ENCODE assay signal across 8 cellular contexts in the genomic region with DNA sequence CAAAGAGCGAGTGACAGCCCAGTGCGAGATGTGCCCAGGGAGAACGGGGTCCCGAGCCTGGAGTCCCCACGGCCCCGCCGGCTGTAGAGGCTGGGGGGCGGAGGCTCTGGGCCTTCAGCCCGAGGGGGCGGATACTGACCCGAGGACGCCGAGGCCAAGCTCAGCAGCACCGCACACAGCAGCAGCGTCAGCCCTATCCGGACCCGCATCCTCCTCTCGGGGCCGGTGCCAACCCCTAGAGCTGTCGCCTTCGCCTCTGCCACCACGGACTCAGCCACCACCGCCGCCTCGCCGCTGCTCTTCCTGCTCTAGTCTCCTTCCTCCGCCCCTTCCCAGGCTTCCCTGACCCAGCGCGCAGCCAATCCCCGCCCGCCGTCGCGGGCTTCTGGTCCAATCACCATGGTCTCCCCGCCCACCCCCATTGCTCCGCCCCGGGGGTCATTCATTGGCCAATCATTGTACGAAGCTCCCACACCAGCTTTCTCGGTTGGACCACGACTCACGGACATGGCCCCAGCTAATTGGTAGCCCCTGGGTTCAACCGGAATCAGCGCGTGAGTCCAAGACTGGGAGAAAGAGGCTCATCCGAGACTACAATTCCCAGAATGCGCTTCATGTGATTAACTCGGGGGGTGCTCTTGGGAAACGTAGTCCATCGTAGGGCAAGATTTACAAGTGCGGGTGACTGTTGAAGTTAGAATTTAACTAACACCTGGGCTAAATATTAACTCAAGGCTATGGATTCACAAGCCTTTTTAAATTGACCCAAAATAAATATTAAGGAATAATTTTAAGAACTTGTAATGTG.
DNase-seq lines count a peak whose midpoint lies in the region; ATAC-seq lines count a peak whose summit lies in the region.

A gene (minus strand): TSS at position 318 of the 808 bp plus-strand sequence. CDS start 109 bp downstream, at position 209.

- peak; percentile 91 for ATAC-seq in GM19351 (IDR thresholded peaks at IDR 0.05; ENCODE audit: unreplicated experiment)
- peak; percentile 92 for ATAC-seq in HG03521 (IDR thresholded peaks at IDR 0.05; ENCODE audit: unreplicated experiment)

- peak within 1 kb of the TSS; percentile 66 to 85 (median 79) for H3K27ac ChIP-seq in BLaER1 treated with 17β-estradiol and CSF1 and Interleukin-3, amounts not matched to agents 10 nM and 100 nM

- peaks cover 5 to 14% (median 10%) of the 10 kb centered on the region in 11 experiments; a peak in 13 of 22 replicates for H3K36me3 ChIP-seq in BLaER1 treated with 17β-estradiol and CSF1 and Interleukin-3, amounts not matched to agents 10 nM and 100 nM

- peaks cover 6 to 48% (median 41%) of the 10 kb centered on the region in 11 experiments; a peak in 17 of 22 replicates for H4K20me1 ChIP-seq in BLaER1 treated with 17β-estradiol and CSF1 and Interleukin-3, amounts not matched to agents 10 nM and 100 nM

- DNase-seq in NCI-H748 (lab: John Stamatoyannopoulos, UW; ENCODE audit: unreplicated experiment) (peak; percentile 100), dedifferentiated amniotic fluid mesenchymal stem cell (ENCODE audit: extremely low spot score) (peak; percentile 100), left kidney (ENCODE audit: low read depth, low spot score) (peak; percentile 100)
- DNase-seq in activated CD4-positive, alpha-beta T cell treated with anti-CD3 and anti-CD28 coated beads, Interleukin-2, amount 50 U/mL, for 1 hour: peak; percentile 100
- DNase-seq in stimulated activated CD4-positive, alpha-beta T cell treated with anti-CD3 and anti-CD28 coated beads, Interleukin-2, amount 100 ng/mL, for 24 hours: peak; percentile 99 to 100

- H3K9ac ChIP-seq in BLaER1 treated with 17β-estradiol and CSF1 and Interleukin-3, amounts not matched to agents 10 nM and 100 nM: peak within 1 kb of the TSS; percentile 82 to 94 (median 91)

- H3K27me3 ChIP-seq in BLaER1 treated with 17β-estradiol and CSF1 and Interleukin-3, amounts not matched to agents 10 nM and 100 nM: no peaks in the 10 kb centered on the region

- H3K4me2 ChIP-seq in BLaER1 treated with 17β-estradiol and CSF1 and Interleukin-3, amounts not matched to agents 10 nM and 100 nM: peak within 1 kb of the TSS; percentile 79 to 95 (median 87)

- peaks cover 5 to 15% (median 13%) of the 10 kb centered on the region in 11 experiments; a peak in 18 of 22 replicates for H3K9me3 ChIP-seq in BLaER1 treated with 17β-estradiol and CSF1 and Interleukin-3, amounts not matched to agents 10 nM and 100 nM (replicated peaks in 1 of 11)

- H3K4me1 ChIP-seq in BLaER1 treated with 17β-estradiol and CSF1 and Interleukin-3, amounts not matched to agents 10 nM and 100 nM: peaks cover 11 to 67% (median 19%) of the 10 kb centered on the region in 10 experiments; a peak in 19 of 20 replicates

- peak within 1 kb of the TSS; percentile 78 to 99 (median 96) for H3K4me3 ChIP-seq in BLaER1 treated with 17β-estradiol and CSF1 and Interleukin-3, amounts not matched to agents 10 nM and 100 nM

Comparison
In these comparisons a context has a peak if more than half of its experiments do, and no peak if none do; other contexts are left out.
1. Peak in every context shown above with its lines: DNase-seq, ATAC-seq, H3K4me3 ChIP-seq and H3K27ac ChIP-seq.